8 cellular contexts compared by ENCODE assay signal in the genomic region with DNA sequence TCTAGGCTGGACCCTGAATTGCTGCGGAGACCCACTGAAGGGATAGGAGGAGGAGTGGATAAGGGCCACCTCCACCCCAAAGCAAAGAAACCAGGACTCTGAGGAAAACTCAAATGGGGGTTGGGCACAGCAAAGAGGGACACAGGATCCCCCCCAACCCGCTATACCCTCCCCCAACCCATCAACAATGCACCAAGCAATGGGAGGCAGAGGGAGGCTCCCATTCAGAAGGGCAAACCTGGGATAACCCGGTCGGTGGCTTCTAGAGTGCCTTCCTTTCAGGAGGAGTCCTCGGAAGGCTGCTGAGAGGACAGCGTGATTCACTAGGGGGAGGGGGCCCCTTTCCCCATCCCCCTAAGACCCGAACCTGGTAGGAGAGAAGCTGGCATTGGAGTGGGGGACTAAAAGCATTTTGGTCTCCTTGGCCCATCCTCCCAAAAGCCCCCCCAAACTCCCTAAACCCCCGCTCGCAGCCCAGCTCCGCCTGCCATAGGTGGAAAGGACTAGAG. TPM values are rescaled to one million over a fixed set of nuclear protein-coding genes. Genes with fewer than 3 reads are reported as not detected.
A peak's percentile ranks its signal among the peaks of the same experiment; 100 is the strongest.
DNase-seq lines count a peak whose midpoint lies in the region; ATAC-seq and TF ChIP-seq lines count a peak whose summit lies in the region.

No MANE protein-coding gene starts in this region.

- BruUV-seq in MCF 10A (replicated peaks; lab: Mats Ljungman, UMichigan): no TSS peak

- in situ Hi-C loops in ACHN (cut with HindIII; ENCODE audit: low pct_ligation_motif_present, low pct_unique_long_range_greater_than_20kb, low sequenced_read_pairs): no loop called here

- no peak for TF ChIP-seq CTCF in MCF 10A (IDR thresholded peaks at IDR 0.05; ENCODE audit: unreplicated experiment)
- TF ChIP-seq CTCF in mesothelial cell of epicardium (IDR thresholded peaks at IDR 0.05; ENCODE audit: unreplicated experiment): no peak
- TF ChIP-seq CTCF in GM10266 (IDR thresholded peaks at IDR 0.05; ENCODE audit: control insufficient read depth, insufficient read depth, low read depth, missing control alignments): no peak

- DNase-seq in ACHN (peak; percentile 24), HT1080 (ENCODE audit: low read depth) (peak; percentile 50), MCF 10A (ENCODE audit: unreplicated experiment) (peak; percentile 46), mesothelial cell of epicardium (ENCODE audit: low spot score in 2 of 2, unreplicated experiment in 2 of 2) (no peak), ecto neural progenitor cell (ENCODE audit: low spot score) (no peak), GM10266 (ENCODE audit: extremely low spot score) (no peak)
- no peak for DNase-seq in stimulated activated CD4-positive, alpha-beta T cell treated with anti-CD3 and anti-CD28 coated beads, Interleukin-2, amount 100 ng/mL, for 24 hours

- peaks cover 21% of the 10 kb centered on the region for H3K36me3 Mint-ChIP-seq in MCF 10A (ENCODE audit: insufficient read depth, unreplicated experiment)
- H3K36me3 Mint-ChIP-seq in mesothelial cell of epicardium: no peaks in the 10 kb centered on the region

- intact Hi-C loops in MCF 10A (cut with micrococcal nuclease): no loop called here

- H3K27ac Mint-ChIP-seq in MCF 10A (ENCODE audit: low read depth, unreplicated experiment) (peak overlapping the region; percentile 97), mesothelial cell of epicardium (peak overlapping the region; percentile 56)

- H3K4me1 Mint-ChIP-seq in MCF 10A (ENCODE audit: insufficient read depth, unreplicated experiment) (peaks cover 66% of the 10 kb centered on the region), mesothelial cell of epicardium (peaks cover 72% of the 10 kb centered on the region)

- no peak for ATAC-seq in GM21576 (IDR thresholded peaks at IDR 0.05; ENCODE audit: unreplicated experiment)

- H3K27me3 Mint-ChIP-seq in MCF 10A (ENCODE audit: insufficient read depth, unreplicated experiment) (no peaks in the 10 kb centered on the region), mesothelial cell of epicardium (ENCODE audit: low read depth) (no peaks in the 10 kb centered on the region)

- H3K4me3 Mint-ChIP-seq in MCF 10A (ENCODE audit: unreplicated experiment) (peak overlapping the region; percentile 85), mesothelial cell of epicardium (peak overlapping the region; percentile 87)

- CTCF ChIA-PET in MCF 10A (lab: Yijun Ruan, JAX): interaction anchor here (0.6 to 8.3 kb wide), 19 partner anchors 8 to 228 kb away, joined by 3 to 83 read pairs (median 4); no protein-coding TSS in a partner anchor

- POLR2A ChIA-PET in MCF 10A (lab: Yijun Ruan, JAX): interaction anchor here (0.6 to 11.2 kb wide), 14 partner anchors 9 to 207 kb away, joined by 3 to 549 read pairs (median 22); a partner anchor contains a TSS

- no peaks in the 10 kb centered on the region for H3K9me3 Mint-ChIP-seq in MCF 10A (ENCODE audit: unreplicated experiment)
- no peaks in the 10 kb centered on the region for H3K9me3 Mint-ChIP-seq in mesothelial cell of epicardium

RNA-seq across cellular contexts. Expression of a gene that starts 1.3 kb away (rescaled TPM):
- total RNA-seq in HT1080 (2014; rRNA removed; shearing (Covaris generic)): 21.6 and 27.9 TPM in 2 replicates
- 58.1 and 61.9 TPM in 2 replicates for polyA plus RNA-seq in HT1080 (2015; cell fraction: cytosol; rRNA removed)
- polyA plus RNA-seq in HT1080 (2015; cell fraction: nucleus; rRNA removed): 72.6 and 75.6 TPM in 2 replicates
- total RNA-seq in MCF 10A (2022): 113 and 131 TPM in 2 replicates
- total RNA-seq in mesothelial cell of epicardium: 37.4 to 40.9 TPM (median 37.8 TPM) in 3 replicates

Comparison
In these comparisons a context has a peak if more than half of its experiments do, and no peak if none do; other contexts are left out.
1. DNase-seq: peak in ACHN (single experiment), HT1080 (single experiment) and MCF 10A (single experiment); none in mesothelial cell of epicardium (0 of 2), ecto neural progenitor cell (single experiment), stimulated activated CD4-positive, alpha-beta T cell treated with anti-CD3 and anti-CD28 coated beads, Interleukin-2, amount 100 ng/mL, for 24 hours (0 of 2) and GM10266 (single experiment).